ENCODE assay signal across 17 cellular contexts in the genomic region with DNA sequence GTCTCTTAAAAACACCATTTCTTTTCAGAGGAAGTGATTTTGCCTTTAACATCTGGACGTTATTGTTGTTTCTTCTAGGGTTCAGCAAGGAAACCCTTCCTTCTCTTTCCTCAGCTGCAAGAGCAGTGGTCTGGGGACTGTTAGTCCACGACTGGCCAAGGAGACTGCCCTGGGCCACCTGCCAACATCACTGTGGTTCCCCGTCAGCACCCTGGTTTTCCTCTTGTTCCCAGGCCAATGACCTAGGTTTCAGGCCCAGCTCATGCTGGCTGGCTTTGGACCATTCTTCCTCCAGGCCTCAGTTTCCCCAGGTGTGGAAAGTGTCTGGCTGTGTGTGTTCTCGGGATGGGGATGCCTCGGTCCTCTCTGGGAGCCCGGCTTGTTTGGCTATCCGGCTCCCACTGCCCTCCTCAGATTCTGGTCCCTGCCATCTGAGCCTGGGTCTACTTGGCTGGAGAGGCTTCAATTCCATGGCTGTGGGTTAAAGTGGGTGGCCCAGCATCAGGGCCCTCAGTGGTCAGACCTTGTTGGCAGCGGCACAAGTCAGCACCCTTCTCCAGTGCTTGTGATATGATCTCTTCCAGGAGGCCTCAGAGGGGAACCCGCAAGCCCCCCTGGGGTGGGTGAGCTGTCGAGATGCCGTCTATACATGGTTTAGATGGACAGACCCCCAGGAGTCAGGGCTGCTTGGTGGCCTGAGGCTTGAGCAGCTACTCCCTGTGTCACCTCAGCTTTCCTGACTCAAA.
"Had no signal": no experiment of that assay in that cellular context is flagged by ENCODE, and none has a peak within 500 bp of the region (broad histone marks: within the 10 kb centered on the region; RNA-seq: fewer than 3 reads in every experiment).

No MANE protein-coding gene starts in this region.

- ATAC-seq: activated T-cell treated with anti-CD3 and anti-CD28 coated beads, Interleukin-2, amount 50 U/mL, for 72 hours; body of pancreas; T-helper 17 cell; upper lobe of right lung had no signal

- H3K4me3 ChIP-seq: body of pancreas, suprapubic skin, upper lobe of right lung had no signal

- H3K27ac Mint-ChIP-seq: activated T-cell treated with anti-CD3 and anti-CD28 coated beads, Interleukin-2, amount 50 U/mL, for 72 hours; dendritic cell treated with granulocyte-macrophage colony-stimulating factor and Interleukin-4, amounts not matched to agents 40 ng/mL and 50 ng/mL, for 4 days; endodermal cell; naive B cell; T-helper 17 cell had no signal

- H3K4me1 Mint-ChIP-seq: central memory CD8-positive, alpha-beta T cell; naive B cell; T-helper 17 cell had no signal

- H3K36me3 Mint-ChIP-seq: naive B cell had no signal

- DNase-seq: activated CD4-positive, alpha-beta T cell treated with anti-CD3 and anti-CD28 coated beads, Interleukin-2, amount 50 U/mL, for 1 hour; activated naive CD4-positive, alpha-beta T cell treated with Interleukin-2 at 50 U/mL for 16 hours; activated T-cell treated with anti-CD3 and anti-CD28 coated beads, Interleukin-2, amount 50 U/mL, for 72 hours; endodermal cell; erythroblast; foreskin melanocyte; islet precursor cell; naive B cell; SIG-M5; stimulated activated CD4-positive, alpha-beta T cell treated with anti-CD3 and anti-CD28 coated beads, Interleukin-2, amount 100 ng/mL, for 48 hours; stimulated activated naive CD4-positive, alpha-beta T cell treated with Interleukin-2 at 50 U/mL for 16 hours; T-helper 17 cell; upper lobe of right lung had no signal

- H3K9me3 Mint-ChIP-seq: activated T-cell treated with anti-CD3 and anti-CD28 coated beads, Interleukin-2, amount 50 U/mL, for 72 hours; central memory CD8-positive, alpha-beta T cell; dendritic cell treated with granulocyte-macrophage colony-stimulating factor and Interleukin-4, amounts not matched to agents 40 ng/mL and 50 ng/mL, for 4 days; endodermal cell had no signal

- H3K4me3 Mint-ChIP-seq: activated T-cell treated with anti-CD3 and anti-CD28 coated beads, Interleukin-2, amount 50 U/mL, for 72 hours; central memory CD8-positive, alpha-beta T cell; dendritic cell treated with granulocyte-macrophage colony-stimulating factor and Interleukin-4, amounts not matched to agents 40 ng/mL and 50 ng/mL, for 4 days; endodermal cell; T-helper 17 cell had no signal
